ENCODE assay signal across 13 cellular contexts in the genomic region with DNA sequence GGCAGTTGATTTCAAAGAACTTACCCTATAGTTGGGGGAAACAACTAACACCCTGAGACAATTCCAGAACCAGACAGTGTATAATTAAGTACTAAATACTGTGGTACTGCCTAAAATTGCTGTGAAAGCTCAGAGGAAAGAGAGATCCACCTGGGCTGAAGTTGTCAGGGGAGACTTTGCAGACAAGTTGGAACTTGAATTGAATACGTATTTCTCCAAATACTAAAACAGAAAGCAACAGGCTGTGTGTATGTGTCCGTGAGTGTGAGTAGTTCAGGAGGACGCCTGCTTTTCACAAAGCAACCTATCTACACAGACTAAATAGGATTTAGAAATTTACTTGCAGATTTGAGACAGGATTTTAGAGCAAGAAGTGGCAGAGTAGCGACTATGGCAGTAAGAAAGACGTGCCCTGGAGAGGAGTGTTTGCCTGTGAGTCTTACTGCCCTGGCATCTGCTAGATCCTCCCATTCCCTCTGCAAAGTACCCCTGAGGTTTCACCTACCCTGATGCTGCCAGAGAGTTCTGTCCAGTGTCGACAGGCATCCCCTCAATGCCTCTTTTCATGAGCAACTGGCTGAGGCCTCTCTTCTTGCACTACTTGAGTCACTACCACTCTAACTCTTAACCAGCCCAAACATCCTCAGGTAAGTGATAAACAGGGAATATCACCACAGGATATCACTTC. TPM values are rescaled to one million over a fixed set of nuclear protein-coding genes. Genes with fewer than 3 reads are reported as not detected.
"Had no signal": no experiment of that assay in that cellular context is flagged by ENCODE, and none has a peak within 500 bp of the region (broad histone marks: within the 10 kb centered on the region; RNA-seq: fewer than 3 reads in every experiment).

No MANE protein-coding gene starts in this region.

- H3K4me3 Mint-ChIP-seq: activated CD4-positive, alpha-beta T cell treated with anti-CD3 and anti-CD28 coated beads for 36 hours; activated naive CD8-positive, alpha-beta T cell treated with anti-CD3 and anti-CD28 coated beads for 36 hours had no signal

- H3K4me3 ChIP-seq: left lung, prostate gland, right atrium auricular region, tibial artery had no signal

- DNase-seq: activated CD4-positive, alpha-beta T cell treated with anti-CD3 and anti-CD28 coated beads for 36 hours; activated CD4-positive, alpha-beta T cell treated with anti-CD3 and anti-CD28 coated beads, Interleukin-2, amount 50 U/mL, for 48 hours; activated naive CD8-positive, alpha-beta T cell treated with anti-CD3 and anti-CD28 coated beads for 36 hours; amniotic stem cell; dermis blood vessel endothelial cell; effector memory CD4-positive, alpha-beta T cell; left lung; stimulated activated naive CD8-positive, alpha-beta T cell treated with anti-CD3 and anti-CD28 coated beads, Interleukin-15, Interleukin-2, amounts not matched to agents 100 U/mL and 50 U/mL, for 24 hours; substantia nigra; tibial artery had no signal

- ATAC-seq: activated CD4-positive, alpha-beta T cell treated with anti-CD3 and anti-CD28 coated beads for 36 hours; left lung; stimulated activated naive CD8-positive, alpha-beta T cell treated with anti-CD3 and anti-CD28 coated beads, Interleukin-15, Interleukin-2, amounts not matched to agents 100 U/mL and 50 U/mL, for 24 hours had no signal

- H3K9me3 Mint-ChIP-seq: activated naive CD8-positive, alpha-beta T cell treated with anti-CD3 and anti-CD28 coated beads for 36 hours had no signal

- H3K27me3 ChIP-seq: left lung, right atrium auricular region, tibial artery had no signal

- H3K36me3 ChIP-seq: left lung, prostate gland, right atrium auricular region, tibial artery had no signal

- H3K9me3 ChIP-seq: left lung, prostate gland, right atrium auricular region, tibial artery had no signal

- H3K27ac ChIP-seq: left lung, prostate gland, right atrium auricular region, tibial artery had no signal

- H3K4me1 ChIP-seq: left lung, prostate gland, right atrium auricular region, tibial artery had no signal

- H3K27ac Mint-ChIP-seq: activated CD4-positive, alpha-beta T cell treated with anti-CD3 and anti-CD28 coated beads for 36 hours; activated naive CD8-positive, alpha-beta T cell treated with anti-CD3 and anti-CD28 coated beads for 36 hours had no signal

- H3K36me3 Mint-ChIP-seq: activated naive CD8-positive, alpha-beta T cell treated with anti-CD3 and anti-CD28 coated beads for 36 hours had no signal

- H3K4me1 Mint-ChIP-seq: activated CD4-positive, alpha-beta T cell treated with anti-CD3 and anti-CD28 coated beads for 36 hours; activated naive CD8-positive, alpha-beta T cell treated with anti-CD3 and anti-CD28 coated beads for 36 hours had no signal

RNA-seq across cellular contexts. Expression of gene BMP4, which starts 37.4 kb away (rescaled TPM):
- total RNA-seq: activated CD4-positive, alpha-beta T cell treated with anti-CD3 and anti-CD28 coated beads for 36 hours; activated naive CD8-positive, alpha-beta T cell treated with anti-CD3 and anti-CD28 coated beads for 36 hours; mononuclear cell had no signal
